In genomic region chr3:67028385-67028784, GRCh38 we compare ENCODE assay signal across 16 cellular contexts. TPM values are rescaled to one million over a fixed set of nuclear protein-coding genes. Genes with fewer than 3 reads are reported as not detected.
DNase-seq lines count a peak whose midpoint lies in the region; ATAC-seq, FAIRE-seq and TF ChIP-seq lines count a peak whose summit lies in the region.
"Had no signal": no experiment of that assay in that cellular context is flagged by ENCODE, and none has a peak within 500 bp of the region (broad histone marks: within the 10 kb centered on the region; RNA-seq: fewer than 3 reads in every experiment).

No MANE protein-coding gene starts in this region.

- H3K9me3 ChIP-seq in GM12878 (replicated peaks; ENCODE audit: control insufficient read depth, insufficient read depth, low read length): no peaks in the 10 kb centered on the region
- H3K9me3 ChIP-seq: BLaER1, Caco-2 had no signal

- no peaks in the 10 kb centered on the region for H3K27me3 ChIP-seq in GM12878 (replicated peaks in 1 of 2; ENCODE audit: control insufficient read depth in 2 of 2, insufficient read depth in 2 of 2, low read length in 1 of 2)
- H3K27me3 ChIP-seq: BLaER1 had no signal

- H3K4me1 Mint-ChIP-seq in natural killer cell: peaks cover 10% of the 10 kb centered on the region in 2 donors
- H3K4me1 Mint-ChIP-seq in natural killer cell treated with Interleukin-12 subunit alpha and Interleukin-12 subunit beta and Interleukin-15 and Interleukin-18, amount 100 ng/mL, for 72 hours (ENCODE audit: low read depth in 2 of 2): peaks cover 0 to 4% of the 10 kb centered on the region in 2 donors
- H3K4me1 Mint-ChIP-seq: CD8-positive, alpha-beta memory T cell had no signal

- H3K36me3 Mint-ChIP-seq in natural killer cell: no peaks in the 10 kb centered on the region
- H3K36me3 Mint-ChIP-seq in natural killer cell treated with Interleukin-12 subunit alpha and Interleukin-12 subunit beta and Interleukin-15 and Interleukin-18, amount 100 ng/mL, for 72 hours: no peaks in the 10 kb centered on the region
- H3K36me3 Mint-ChIP-seq: CD8-positive, alpha-beta memory T cell had no signal

- H3K36me3 ChIP-seq in GM12878 (ENCODE audit: control insufficient read depth in 2 of 2, insufficient read depth in 2 of 2, low read length in 1 of 2): no peaks in the 10 kb centered on the region
- H3K36me3 ChIP-seq: BLaER1 had no signal

- RAD21 ChIA-PET in GM12878 (lab: Charles Lee; ENCODE audit: unreplicated experiment): interaction anchor here (1.0 kb wide), 1 partner anchor 22 kb away, joined by 4 read pairs; no protein-coding TSS in a partner anchor

- H3K27me3 Mint-ChIP-seq in natural killer cell (ENCODE audit: low read depth in 2 of 2): peaks cover 0 to 4% of the 10 kb centered on the region in 2 donors
- peaks cover 3 to 7% of the 10 kb centered on the region in 2 donors for H3K27me3 Mint-ChIP-seq in natural killer cell treated with Interleukin-12 subunit alpha and Interleukin-12 subunit beta and Interleukin-15 and Interleukin-18, amount 100 ng/mL, for 72 hours
- H3K27me3 Mint-ChIP-seq: CD8-positive, alpha-beta memory T cell had no signal

- TF ChIP-seq EP300 in GM12878 (IDR thresholded peaks at IDR 0.05; ENCODE audit: borderline replicate concordance in 1 of 2, control insufficient read depth in 1 of 2, low read depth in 2 of 2, low read length in 2 of 2): no peak

- 81% methylated on average over 2 of the region's 2 CpGs for WGBS in GM12878 (ENCODE audit: insufficient coverage, insufficient replicate concordance, low lambda C conversion rate, missing lambda C conversion rate)

- no peaks in the 10 kb centered on the region for H4K20me1 ChIP-seq in GM12878 (ENCODE audit: control insufficient read depth, insufficient read depth)
- H4K20me1 ChIP-seq: BLaER1 had no signal

- H2AFZ ChIP-seq in GM12878 (ENCODE audit: control insufficient read depth, low read depth, low read length): no peak overlapping the region
- H2AFZ ChIP-seq: GM23338 had no signal

- CTCF ChIA-PET in GM12878 (lab: Yijun Ruan, JAX): no interaction called here

- H3K4me1 ChIP-seq in GM12878 (ENCODE audit: control insufficient read depth, insufficient read depth, low read length): peaks cover 13% of the 10 kb centered on the region
- H3K4me1 ChIP-seq: Caco-2 had no signal

- BruUV-seq in GM12878 (replicated peaks; lab: Mats Ljungman, UMichigan): no TSS peak

- H3K4me2 ChIP-seq in GM12878 (ENCODE audit: control insufficient read depth, insufficient read depth): no peak overlapping the region
- H3K4me2 ChIP-seq: BLaER1, GM23338 had no signal

- H3K4me3 Mint-ChIP-seq in natural killer cell: peak overlapping the region; percentile 22
- no peak overlapping the region for H3K4me3 Mint-ChIP-seq in natural killer cell treated with Interleukin-12 subunit alpha and Interleukin-12 subunit beta and Interleukin-15 and Interleukin-18, amount 100 ng/mL, for 72 hours
- H3K4me3 Mint-ChIP-seq: CD8-positive, alpha-beta memory T cell; GM23338 had no signal

- intact Hi-C loops in natural killer cell (cut with micrococcal nuclease) (no loop called here), GM12878 (cut with micrococcal nuclease; ENCODE audit: unreplicated experiment) (no loop called here)

- DNase-seq in natural killer cell (no peak), GM12878 (ENCODE audit: low read depth, low spot score) (no peak), kidney tubule cell (ENCODE audit: low spot score) (peak; percentile 28), NCI-H2107 treated with DMSO at 0.1 percent for 48 hours (lab: John Stamatoyannopoulos, UW; ENCODE audit: unreplicated experiment) (no peak), medulla oblongata (ENCODE audit: extremely low spot score) (no peak)
- DNase-seq in natural killer cell treated with Interleukin-12 subunit alpha and Interleukin-12 subunit beta and Interleukin-15 and Interleukin-18, amount 100 ng/mL, for 72 hours (ENCODE audit: low spot score): no peak
- DNase-seq in activated CD4-positive, alpha-beta T cell treated with anti-CD3 and anti-CD28 coated beads, Interleukin-2, amount 50 U/mL, for 1 hour: no peak
- DNase-seq: 8988T; AML-193; Caco-2; CD8-positive, alpha-beta memory T cell; DMS53; GF-D8; H7 had no signal

- no peak overlapping the region for H3K27ac Mint-ChIP-seq in natural killer cell
- H3K27ac Mint-ChIP-seq in natural killer cell treated with Interleukin-12 subunit alpha and Interleukin-12 subunit beta and Interleukin-15 and Interleukin-18, amount 100 ng/mL, for 72 hours: no peak overlapping the region
- H3K27ac Mint-ChIP-seq: CD8-positive, alpha-beta memory T cell; GM23338 had no signal

- no peak overlapping the region for H3K27ac ChIP-seq in GM12878 (ENCODE audit: control insufficient read depth, insufficient read depth)
- H3K27ac ChIP-seq: BLaER1 had no signal

- no peak for TF ChIP-seq CTCF in natural killer cell (IDR thresholded peaks at IDR 0.05)
- TF ChIP-seq CTCF in GM12878 (IDR thresholded peaks at IDR 0.05 in 2 of 3, conservative IDR thresholded peaks at IDR 0.05 in 1 of 3; ENCODE audit: control insufficient read depth in 2 of 3, extremely low read depth in 1 of 3, insufficient read depth in 1 of 3, low read depth in 3 of 3, low read length in 3 of 3): no peak

- TF ChIP-seq POLR2A in GM12878 (IDR thresholded peaks at IDR 0.05; ENCODE audit: low read depth, low read length): no peak

- no peak overlapping the region for H3K9ac ChIP-seq in GM12878 (ENCODE audit: control insufficient read depth, insufficient read depth, low read length)
- H3K9ac ChIP-seq: BLaER1 had no signal

- in situ Hi-C loops in GM12878 (cut with MboI): no loop called here

- ATAC-seq in natural killer cell (no peak), GM12878 (peak; percentile 14; the same call in 2 of the 3 replicates)
- ATAC-seq in natural killer cell treated with Interleukin-12 subunit alpha and Interleukin-12 subunit beta and Interleukin-15 and Interleukin-18, amount 100 ng/mL, for 72 hours: no peak
- ATAC-seq: GM23338 had no signal

- no peaks in the 10 kb centered on the region for H3K9me3 Mint-ChIP-seq in natural killer cell
- no peaks in the 10 kb centered on the region for H3K9me3 Mint-ChIP-seq in natural killer cell treated with Interleukin-12 subunit alpha and Interleukin-12 subunit beta and Interleukin-15 and Interleukin-18, amount 100 ng/mL, for 72 hours
- H3K9me3 Mint-ChIP-seq: CD8-positive, alpha-beta memory T cell; GM23338 had no signal

- POLR2A ChIA-PET in GM12878 (lab: Charles Lee): no interaction called here

- no peak for FAIRE-seq in GM12878 (lab: Jason Lieb, UNC)

- no peak for TF ChIP-seq RAD21 in GM12878 (IDR thresholded peaks at IDR 0.05; ENCODE audit: insufficient read depth, low read depth, low read length)

- H3K4me3 ChIP-seq in GM12878: no peak overlapping the region
- H3K4me3 ChIP-seq: BLaER1, GM23338 had no signal

- SMC1A ChIA-PET in GM12878 (lab: Charles Lee; ENCODE audit: uncharacterized antibody, unreplicated experiment): interaction anchor here (1.2 to 1.6 kb wide), 2 partner anchors 11 to 19 kb away, joined by 3 to 4 read pairs; no protein-coding TSS in a partner anchor

- H3K79me2 ChIP-seq in GM12878 (ENCODE audit: control insufficient read depth, insufficient read depth, low read length): no peaks in the 10 kb centered on the region

TF ChIP-seq in GM12878, 131 proteins besides CTCF, POLR2A, EP300 and RAD21 (continues in another document):
- TF ChIP-seq USF1 (IDR thresholded peaks at IDR 0.05; ENCODE audit: borderline replicate concordance, extremely low read length, insufficient read depth, low read depth, low read length) (no peak), RELA (IDR thresholded peaks at IDR 0.05; ENCODE audit: borderline replicate concordance, partially characterized antibody) (no peak)

RNA-seq across cellular contexts. Expression of gene KBTBD8, which starts 30.3 kb away (rescaled TPM):
- total RNA-seq in natural killer cell (10 to 100 TPM in 2 of 3 donors, 1 to 10 TPM in 1; 8.6 to 11.8 (median 10.8) TPM), GM12878 (2014; rRNA removed) (33.2 and 38.5 TPM in 2 replicates), GM12878 (2014; rRNA removed; fragmentation: Illumina TruSeq; extraction: Trizol) (35.7 and 35.8 TPM in 2 replicates), GM12878 (2021) (27.6 and 28.8 TPM in 2 replicates)
- total RNA-seq in natural killer cell treated with Interleukin-12 subunit alpha and Interleukin-12 subunit beta and Interleukin-15 and Interleukin-18, amount 100 ng/mL, for 72 hours: 10 to 100 TPM; 16.0 to 24.5 TPM
- total RNA-seq in GM12878 (2013; cell fraction: nucleolus; rRNA removed): 9.7 and 10.0 TPM in 2 replicates
- polyA plus RNA-seq in GM12878 (2011; ENCODE audit: low read depth): 16.2 TPM
- polyA plus RNA-seq in GM12878 (2011; rRNA removed) (44.4 and 54.1 TPM in 2 replicates), GM12878 (2014; fragmentation: Illumina TruSeq; extraction: Trizol) (24.4 and 34.5 TPM in 2 replicates), GM12878 (2014; fragmentation: Nextera tagmentation; extraction: Ambion mirVana) (1 to 10 TPM; 8.5 to 9.2 TPM), GM12878 (2014; rRNA removed) (13.6 and 14.3 TPM in 2 replicates), GM12878 (2016; fragmentation: Nextera tagmentation; extraction: Ambion mirVana) (10 to 100 TPM; 11.9 to 13.5 TPM)
- 13.8 and 16.4 TPM in 2 replicates for polyA plus RNA-seq in GM12878 (2011; cell fraction: cytosol; rRNA removed)
- polyA plus RNA-seq in GM12878 (2011; cell fraction: nucleus; rRNA removed): 11.6 and 14.3 TPM in 2 replicates
- 10.7 and 19.6 TPM in 2 replicates for polyA plus RNA-seq in GM12878 (2012)
- polyA minus RNA-seq in GM12878 (2011; rRNA and poly(A)+ RNA removed): 40.0 and 87.9 TPM in 2 replicates
- polyA minus RNA-seq in GM12878 (2011; cell fraction: cytosol; rRNA and poly(A)+ RNA removed): 26.6 and 32.5 TPM in 2 replicates
- polyA minus RNA-seq in GM12878 (2011; cell fraction: nucleus; rRNA and poly(A)+ RNA removed): 17.2 and 22.4 TPM in 2 replicates
